In the genomic region with DNA sequence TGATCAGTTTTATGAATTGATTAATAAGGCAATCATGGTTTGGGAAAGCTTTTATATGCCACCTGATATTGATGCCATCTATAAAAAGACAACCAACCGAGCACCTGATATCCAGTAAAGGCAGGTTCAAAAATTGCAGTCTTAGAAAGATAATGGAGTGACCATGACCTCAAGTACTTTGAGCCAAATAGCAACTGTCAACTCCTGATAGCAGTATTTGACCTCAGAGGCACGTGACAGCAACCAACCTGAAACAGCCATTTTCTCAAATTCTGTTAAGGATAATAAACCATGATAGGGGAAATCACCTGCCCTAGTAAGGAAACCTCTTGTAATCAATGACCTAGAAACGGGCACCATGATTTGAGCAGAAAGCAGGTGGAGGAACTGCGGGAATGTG, we compare ENCODE assay signal across 27 cellular contexts.
"Had no signal": no experiment of that assay in that cellular context is flagged by ENCODE, and none has a peak within 500 bp of the region (broad histone marks: within the 10 kb centered on the region; RNA-seq: fewer than 3 reads in every experiment).

No MANE protein-coding gene starts in this region.

- ATAC-seq: stimulated activated effector memory CD8-positive, alpha-beta T cell treated with anti-CD3 and anti-CD28 coated beads, Interleukin-12 subunit alpha, Interleukin-12 subunit beta, amount 100 ng/mL, for 72 hours; stimulated activated memory B cell treated with anti-CD40 and anti-IgM and Interleukin-4, amounts not matched to agents 10 μg/mL and 1 μg/mL and 100 μg/mL, for 72 hours; stimulated activated naive B cell treated with anti-CD40 and anti-IgM and Interleukin-4, amounts not matched to agents 10 μg/mL and 1 μg/mL and 100 μg/mL, for 72 hours; stimulated activated naive CD8-positive, alpha-beta T cell treated with anti-CD3 and anti-CD28 coated beads, Interleukin-15, amount 100 ng/mL, for 72 hours; stimulated activated naive CD8-positive, alpha-beta T cell treated with anti-CD3 and anti-CD28 coated beads, Interleukin-15, Interleukin-2, amounts not matched to agents 100 U/mL and 50 U/mL, for 24 hours; upper lobe of right lung had no signal

- H3K36me3 ChIP-seq: stomach, suprapubic skin, thoracic aorta, thyroid gland, tibial artery, tibial nerve, transverse colon, upper lobe of left lung, upper lobe of right lung, uterus, vagina had no signal

- H3K4me3 ChIP-seq: stomach, suprapubic skin, testis, thoracic aorta, thyroid gland, tibial artery, tibial nerve, transverse colon, upper lobe of left lung, upper lobe of right lung, uterus, vagina had no signal

- H3K27me3 ChIP-seq: testis, thyroid gland, upper lobe of left lung, vagina had no signal

- DNase-seq: stimulated activated CD4-positive, alpha-beta T cell treated with anti-CD3 and anti-CD28 coated beads, Interleukin-2, amount 100 ng/mL, for 48 hours; stimulated activated CD4-positive, alpha-beta T cell treated with anti-CD3 and anti-CD28 coated beads, Interleukin-4, amount 100 ng/mL, for 1 hour; stimulated activated CD4-positive, alpha-beta T cell treated with anti-CD3 and anti-CD28 coated beads, Interleukin-4, amount 100 ng/mL, for 24 hours; stimulated activated CD4-positive, alpha-beta T cell treated with anti-CD3 and anti-CD28 coated beads, Interleukin-4, amount 100 ng/mL, for 4 hours; stimulated activated CD8-positive, alpha-beta memory T cell treated with anti-CD3 and anti-CD28 coated beads, Interleukin-4, amount 100 ng/mL, for 48 hours; stimulated activated naive B cell treated with anti-CD40 and anti-IgM and Interleukin-4, amounts not matched to agents 10 μg/mL and 1 μg/mL and 100 μg/mL, for 72 hours; stimulated activated naive CD4-positive, alpha-beta T cell; stimulated activated naive CD4-positive, alpha-beta T cell treated with Interleukin-2 at 50 U/mL for 16 hours; stimulated activated naive CD8-positive, alpha-beta T cell treated with anti-CD3 and anti-CD28 coated beads, Interleukin-15, amount 100 ng/mL, for 72 hours; stimulated activated naive CD8-positive, alpha-beta T cell treated with anti-CD3 and anti-CD28 coated beads, Interleukin-15, Interleukin-2, amounts not matched to agents 100 U/mL and 50 U/mL, for 24 hours; stomach; substantia nigra; testis; thyroid gland; tibial artery; transverse colon; trophoblast cell; upper lobe of left lung; upper lobe of right lung; uterus had no signal

- H3K4me1 ChIP-seq: thyroid gland, tibial artery, upper lobe of right lung, uterus, vagina had no signal

- FAIRE-seq: urothelium cell line had no signal

- H3K27ac ChIP-seq: stomach, suprapubic skin, testis, thoracic aorta, thyroid gland, tibial artery, tibial nerve, transverse colon, upper lobe of left lung, upper lobe of right lung, uterus, vagina had no signal

- H3K9me3 ChIP-seq: stomach, suprapubic skin, testis, thoracic aorta, thyroid gland, tibial artery, tibial nerve, transverse colon, upper lobe of left lung, upper lobe of right lung, uterus, vagina had no signal
